9 cellular contexts compared by ENCODE assay signal in the genomic region with DNA sequence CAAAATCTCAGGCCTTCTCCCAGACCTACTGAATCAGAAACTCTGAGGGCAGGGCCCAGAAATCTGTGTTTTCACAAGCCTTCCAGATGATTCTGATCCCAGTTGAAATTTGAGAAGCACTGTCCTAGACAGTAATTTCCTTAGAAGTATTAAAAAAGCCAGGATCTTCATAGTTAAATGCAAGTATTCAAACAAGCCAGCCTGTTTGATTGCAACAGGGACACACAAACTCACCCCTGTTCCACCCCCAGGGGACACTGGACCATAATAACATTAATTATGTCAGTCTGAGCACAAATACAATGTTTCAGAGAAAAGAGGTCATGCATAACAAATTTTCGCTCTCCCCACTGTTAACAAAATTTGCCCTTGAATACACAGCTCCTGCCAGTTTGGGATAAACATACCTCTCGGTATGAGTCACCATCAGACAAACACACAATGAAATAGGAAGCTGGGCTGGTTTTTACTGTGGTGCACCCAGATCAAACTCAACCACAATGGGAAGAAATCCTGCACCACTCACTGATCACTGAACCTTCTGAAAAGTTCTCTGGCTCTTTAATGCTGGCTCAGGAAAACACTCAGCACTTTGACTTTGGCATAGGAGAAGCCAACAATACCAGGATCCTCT. TPM values are rescaled to one million over a fixed set of nuclear protein-coding genes. Genes with fewer than 3 reads are reported as not detected.
DNase-seq lines count a peak whose midpoint lies in the region; ATAC-seq, FAIRE-seq and TF ChIP-seq lines count a peak whose summit lies in the region.
"Had no signal": no experiment of that assay in that cellular context is flagged by ENCODE, and none has a peak within 500 bp of the region (broad histone marks: within the 10 kb centered on the region; RNA-seq: fewer than 3 reads in every experiment).

No MANE protein-coding gene starts in this region.

- no peak for TF ChIP-seq POLR2A in endothelial cell of umbilical vein (IDR thresholded peaks at IDR 0.05; ENCODE audit: low read depth, low read length)

- peak; percentile 80 for DNase-seq in Daoy (ENCODE audit: low read depth)
- DNase-seq in NCI-H2107 treated with DMSO at 0.1 percent for 48 hours (lab: John Stamatoyannopoulos, UW; ENCODE audit: unreplicated experiment): peak; percentile 44
- peak; percentile 90 for DNase-seq in endothelial cell of umbilical vein (ENCODE audit: low read depth, low spot score)
- DNase-seq in osteoblast (ENCODE audit: insufficient read length, low spot score, missing footprints): peak; percentile 82
- DNase-seq in stimulated activated naive CD4-positive, alpha-beta T cell treated with Interleukin-2 at 50 U/mL for 16 hours (lab: John Stamatoyannopoulos, UW): no peak
- no peak for DNase-seq in pons (ENCODE audit: low spot score)
- DNase-seq: activated naive CD8-positive, alpha-beta T cell treated with anti-CD3 and anti-CD28 coated beads, Interleukin-2, amount 50 U/mL, for 24 hours had no signal

- no peak for ATAC-seq in GM18858 (IDR thresholded peaks at IDR 0.05; ENCODE audit: unreplicated experiment)
- no peak for ATAC-seq in HG02885 (IDR thresholded peaks at IDR 0.05; ENCODE audit: poor library complexity, unreplicated experiment)
- ATAC-seq: activated naive CD8-positive, alpha-beta T cell treated with anti-CD3 and anti-CD28 coated beads, Interleukin-2, amount 50 U/mL, for 24 hours had no signal

- H3K9ac ChIP-seq in endothelial cell of umbilical vein (replicated peaks; ENCODE audit: extremely low read depth, insufficient read depth, low read length): peak overlapping the region; percentile 17

- H3K9me3 ChIP-seq in endothelial cell of umbilical vein (replicated peaks; ENCODE audit: control insufficient read depth, insufficient read depth, low read length) (no peaks in the 10 kb centered on the region), osteoblast (ENCODE audit: low read depth, low read length) (no peaks in the 10 kb centered on the region)

- H3K9me1 ChIP-seq in endothelial cell of umbilical vein (replicated peaks; ENCODE audit: control insufficient read depth, extremely low read depth, insufficient read depth, low read length): no peaks in the 10 kb centered on the region

- no peak for TF ChIP-seq CTCF in endothelial cell of umbilical vein (IDR thresholded peaks at IDR 0.05; ENCODE audit: extremely low read depth in 1 of 2, insufficient read depth in 1 of 2, low read depth in 1 of 2, low read length in 2 of 2)
- no peak for TF ChIP-seq CTCF in osteoblast (IDR thresholded peaks at IDR 0.05; ENCODE audit: extremely low read depth, low read depth, low read length)

- H3K4me1 ChIP-seq in endothelial cell of umbilical vein (ENCODE audit: control insufficient read depth, extremely low read depth, insufficient read depth, low read length) (peaks cover 15% of the 10 kb centered on the region), osteoblast (ENCODE audit: insufficient read depth, low read length) (peaks cover 23% of the 10 kb centered on the region)

- H3K4me2 ChIP-seq in endothelial cell of umbilical vein (ENCODE audit: insufficient read depth, low read length) (peak overlapping the region; percentile 44), osteoblast (ENCODE audit: insufficient read depth, low read length) (peak overlapping the region; percentile 15)

- intact Hi-C loops in endothelial cell of umbilical vein (cut with micrococcal nuclease): loop anchor here (1.0 to 2.0 kb wide), 3 partner anchors 9 to 73 kb away; no protein-coding TSS in a partner anchor

- H3K79me2 ChIP-seq in endothelial cell of umbilical vein (ENCODE audit: control insufficient read depth, insufficient read depth, low read length) (no peaks in the 10 kb centered on the region), osteoblast (ENCODE audit: insufficient read depth, low read length) (no peaks in the 10 kb centered on the region)

- CTCF ChIA-PET in endothelial cell of umbilical vein (lab: Charles Lee): interaction anchor here (1.0 to 1.5 kb wide), 7 partner anchors 10 to 80 kb away, joined by 3 to 6 read pairs (median 4); no protein-coding TSS in a partner anchor

- H4K20me1 ChIP-seq in endothelial cell of umbilical vein (replicated peaks; ENCODE audit: control insufficient read depth, extremely low read depth, insufficient read depth, low read length) (no peaks in the 10 kb centered on the region), osteoblast (ENCODE audit: insufficient read depth, low read length) (peaks cover 4% of the 10 kb centered on the region)

- BruUV-seq in endothelial cell of umbilical vein (replicated peaks; lab: Mats Ljungman, UMichigan): no TSS peak

- H2AFZ ChIP-seq in endothelial cell of umbilical vein (ENCODE audit: low read depth, low read length): no peak overlapping the region
- no peak overlapping the region for H2AFZ ChIP-seq in osteoblast (ENCODE audit: low read length)

- H3K27me3 ChIP-seq in endothelial cell of umbilical vein (ENCODE audit: control insufficient read depth in 2 of 2, insufficient read depth in 2 of 2, low read length in 2 of 2): no peaks in the 10 kb centered on the region
- peaks cover 10% of the 10 kb centered on the region for H3K27me3 ChIP-seq in osteoblast (ENCODE audit: insufficient read depth, low read length)

- peaks cover 0 to 3% of the 10 kb centered on the region in 2 experiments for H3K36me3 ChIP-seq in endothelial cell of umbilical vein (ENCODE audit: control insufficient read depth in 2 of 2, extremely low read depth in 1 of 2, insufficient read depth in 2 of 2, low read length in 2 of 2)
- no peaks in the 10 kb centered on the region for H3K36me3 ChIP-seq in osteoblast (ENCODE audit: insufficient read depth, low read length)

- POLR2A ChIA-PET in endothelial cell of umbilical vein (lab: Charles Lee): no interaction called here

- H3K27ac ChIP-seq in endothelial cell of umbilical vein (ENCODE audit: insufficient read depth, low read depth, low read length) (peak overlapping the region; percentile 45), osteoblast (ENCODE audit: low read depth, low read length) (peak overlapping the region; percentile 2)

- FAIRE-seq in endothelial cell of umbilical vein (lab: Jason Lieb, UNC): peak; percentile 95

- H3K4me3 ChIP-seq in endothelial cell of umbilical vein (replicated peaks in 1 of 3; ENCODE audit: insufficient read depth in 1 of 3, low read depth in 1 of 3, low read length in 3 of 3) (no peak overlapping the region), osteoblast (ENCODE audit: insufficient read depth, low read length) (no peak overlapping the region)

- dilution Hi-C loops in endothelial cell of umbilical vein (cut with MboI; ENCODE audit: extremely low pct_ligation_motif_present, low sequenced_read_pairs): no loop called here

TF ChIP-seq in endothelial cell of umbilical vein, 7 proteins besides CTCF, POLR2A, EP300 and RAD21:
- TF ChIP-seq JUN (IDR thresholded peaks at IDR 0.05; ENCODE audit: borderline replicate concordance, insufficient read depth, insufficient read length, low read depth): peak; percentile 93
- peak; percentile 29 for TF ChIP-seq POLR2AphosphoS5 (IDR thresholded peaks at IDR 0.05; ENCODE audit: insufficient read depth, low read depth, low read length)
- peak; percentile 85 for TF ChIP-seq FOS (IDR thresholded peaks at IDR 0.05; ENCODE audit: borderline replicate concordance, insufficient read depth, low read length)
- TF ChIP-seq, protein P1, sequence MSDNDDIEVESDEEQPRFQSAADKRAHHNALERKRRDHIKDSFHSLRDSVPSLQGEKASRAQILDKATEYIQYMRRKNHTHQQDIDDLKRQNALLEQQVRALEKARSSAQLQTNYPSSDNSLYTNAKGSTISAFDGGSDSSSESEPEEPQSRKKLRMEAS (IDR thresholded peaks at IDR 0.05; ENCODE audit: insufficient read depth, insufficient read length): no peak
TF ChIP-seq in endothelial cell of umbilical vein: peak in this region for 3.

RNA-seq across cellular contexts. Expression of gene ABLIM1, which starts 34.3 kb away (rescaled TPM):
- 3.0 and 5.4 TPM in 2 replicates for total RNA-seq in Daoy (2014; rRNA removed; shearing (Covaris generic))
- 111 and 128 TPM in 2 replicates for total RNA-seq in endothelial cell of umbilical vein
- polyA plus RNA-seq in endothelial cell of umbilical vein: 202 and 235 TPM in 2 replicates
- polyA plus RNA-seq in endothelial cell of umbilical vein (2011; cell fraction: cytosol; rRNA removed): 70.1 and 75.0 TPM in 2 replicates
- 155 and 160 TPM in 2 replicates for polyA plus RNA-seq in endothelial cell of umbilical vein (2011; cell fraction: nucleus; rRNA removed)
- 56.4 and 63.6 TPM in 2 replicates for polyA plus RNA-seq in endothelial cell of umbilical vein (2012)
- polyA minus RNA-seq in endothelial cell of umbilical vein: 467 and 488 TPM in 2 replicates
- 79.5 TPM for polyA minus RNA-seq in endothelial cell of umbilical vein (2011; cell fraction: cytosol; rRNA and poly(A)+ RNA removed)
- polyA minus RNA-seq in endothelial cell of umbilical vein (2011; cell fraction: nucleus; rRNA and poly(A)+ RNA removed): 282 and 347 TPM in 2 replicates
- 5.0 and 11.2 TPM in 2 replicates for total RNA-seq in osteoblast

Comparison
In these comparisons a context has a peak if more than half of its experiments do, and no peak if none do; other contexts are left out.
1. DNase-seq: peak in Daoy (single experiment), NCI-H2107 treated with DMSO at 0.1 percent for 48 hours (single experiment), endothelial cell of umbilical vein (single experiment) and osteoblast (single experiment); none in stimulated activated naive CD4-positive, alpha-beta T cell treated with Interleukin-2 at 50 U/mL for 16 hours (single experiment) and pons (single experiment).